In the genomic region with DNA sequence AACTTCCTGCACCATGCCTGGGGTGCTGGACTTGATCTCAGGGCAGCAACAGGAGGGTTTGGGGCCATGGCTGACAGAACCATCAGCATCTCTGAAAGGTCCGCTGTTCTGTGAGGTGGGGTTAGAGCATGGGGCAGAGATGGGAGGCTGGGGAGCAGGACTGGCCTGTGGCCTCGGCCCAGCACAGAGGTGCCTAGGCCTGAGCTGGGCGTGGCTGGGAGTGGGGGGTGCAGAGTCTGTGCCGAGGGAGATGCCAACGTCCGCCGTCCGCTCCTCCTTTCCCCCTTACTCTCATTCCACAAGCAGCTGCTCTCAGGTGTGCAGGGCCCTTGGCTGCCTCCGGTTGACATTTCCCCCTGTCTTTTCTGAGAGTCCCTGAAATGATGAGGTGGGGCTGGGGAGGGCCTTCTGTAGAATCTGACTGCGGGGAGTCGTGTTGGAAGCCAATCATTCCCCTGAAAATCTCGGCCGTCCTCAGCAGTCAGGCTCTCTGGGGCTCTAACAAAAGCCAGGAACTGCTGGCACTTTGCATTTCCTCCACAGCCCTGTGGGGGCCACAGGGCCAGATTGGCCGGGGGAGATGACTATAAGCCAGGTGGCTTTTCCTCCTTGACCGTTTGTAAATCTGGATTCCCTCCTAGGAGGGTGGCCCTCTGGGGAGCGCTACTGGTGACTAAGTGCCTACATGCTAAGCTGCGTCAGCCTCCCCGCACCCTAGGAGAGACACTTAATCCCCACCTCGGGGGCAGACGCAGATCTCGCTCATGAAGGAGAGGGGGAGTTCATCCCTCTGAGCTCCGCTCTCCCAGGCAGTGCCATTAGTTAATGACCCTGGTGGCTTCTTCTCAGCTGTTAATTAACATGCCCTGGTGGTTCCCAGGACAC, we compare ENCODE assay signal across 15 cellular contexts. TPM values are rescaled to one million over a fixed set of nuclear protein-coding genes. Genes with fewer than 3 reads are reported as not detected.
A peak's percentile ranks its signal among the peaks of the same experiment; 100 is the strongest.
DNase-seq lines count a peak whose midpoint lies in the region; ATAC-seq, FAIRE-seq and TF ChIP-seq lines count a peak whose summit lies in the region.
"Had no signal": no experiment of that assay in that cellular context is flagged by ENCODE, and none has a peak within 500 bp of the region (broad histone marks: within the 10 kb centered on the region; RNA-seq: fewer than 3 reads in every experiment).

No MANE protein-coding gene starts in this region.

- FAIRE-seq in kidney (lab: Jason Lieb, UNC), result no peak

- H3K9ac ChIP-seq in HUES64 (ENCODE audit: low read depth, low read length) (0 out of 2 replicates have a peak overlapping the region, but pooled peaks have one; percentile 2), kidney (ENCODE audit: low read length in 2 of 2) (no peak overlapping the region)

- H3K9me3 Mint-ChIP-seq in effector memory CD8-positive, alpha-beta T cell, result no peaks in the 10 kb centered on the region
- H3K9me3 Mint-ChIP-seq: natural killer cell treated with Interleukin-12 subunit alpha and Interleukin-12 subunit beta and Interleukin-15 and Interleukin-18, amount 100 ng/mL, for 72 hours had no signal

- peak; percentile 52 for DNase-seq in A172 (ENCODE audit: low spot score)
- peak; percentile 35 for DNase-seq in coronary artery (ENCODE audit: low spot score)
- no peak for DNase-seq in kidney
- DNase-seq in activated CD8-positive, alpha-beta memory T cell treated with anti-CD3 and anti-CD28 coated beads, Interleukin-2, amount 50 U/mL, for 4 hours, result no peak
- DNase-seq in effector memory CD8-positive, alpha-beta T cell, result no peak
- no peak for DNase-seq in GM10248 (ENCODE audit: extremely low spot score)
- no peak for DNase-seq in T-helper 9 cell
- DNase-seq: activated CD4-positive, alpha-beta T cell treated with anti-CD3 and anti-CD28 coated beads for 4 hours; activated gamma-delta T cell treated with Interleukin-2 at 50 U/mL for 16 hours; dorsolateral prefrontal cortex; NCI-H345; SJCRH30 had no signal

- H3K4me3 Mint-ChIP-seq in effector memory CD8-positive, alpha-beta T cell, result no peak overlapping the region
- H3K4me3 Mint-ChIP-seq: natural killer cell treated with Interleukin-12 subunit alpha and Interleukin-12 subunit beta and Interleukin-15 and Interleukin-18, amount 100 ng/mL, for 72 hours; stimulated activated memory B cell treated with anti-CD40 and anti-IgM and Interleukin-4, amounts not matched to agents 10 μg/mL and 1 μg/mL and 100 μg/mL, for 72 hours had no signal

- CTCF ChIA-PET in GM10248 (lab: Yijun Ruan, JAX), result no interaction called here

- H3K4me3 ChIP-seq in HUES64 (ENCODE audit: low read length) (0 out of 2 replicates have a peak overlapping the region, but pooled peaks have one; percentile 21), coronary artery (no peak overlapping the region), kidney (ENCODE audit: low read length in 2 of 2) (no peak overlapping the region)
- H3K4me3 ChIP-seq: dorsolateral prefrontal cortex, SJCRH30 had no signal

- WGBS in HUES64, result 23% methylated on average over 22 of the region's 22 CpGs

- no peaks in the 10 kb centered on the region for H3K4me1 Mint-ChIP-seq in effector memory CD8-positive, alpha-beta T cell (ENCODE audit: low read depth in 2 of 2)
- H3K4me1 Mint-ChIP-seq: stimulated activated memory B cell treated with anti-CD40 and anti-IgM and Interleukin-4, amounts not matched to agents 10 μg/mL and 1 μg/mL and 100 μg/mL, for 72 hours had no signal

- POLR2A ChIA-PET in GM10248 (lab: Yijun Ruan, JAX), result no interaction called here

- no peak overlapping the region for H3K27ac Mint-ChIP-seq in effector memory CD8-positive, alpha-beta T cell
- H3K27ac Mint-ChIP-seq: natural killer cell treated with Interleukin-12 subunit alpha and Interleukin-12 subunit beta and Interleukin-15 and Interleukin-18, amount 100 ng/mL, for 72 hours; stimulated activated memory B cell treated with anti-CD40 and anti-IgM and Interleukin-4, amounts not matched to agents 10 μg/mL and 1 μg/mL and 100 μg/mL, for 72 hours had no signal

- TF ChIP-seq CTCF in coronary artery (IDR thresholded peaks at IDR 0.05), result no peak
- TF ChIP-seq CTCF in kidney (IDR thresholded peaks at IDR 0.05; ENCODE audit: borderline replicate concordance, extremely low read depth, insufficient read depth), result no peak
- no peak for TF ChIP-seq CTCF in GM10248 (IDR thresholded peaks at IDR 0.05; ENCODE audit: control extremely low read depth, extremely low read depth, low read depth, missing control alignments)

- ATAC-seq in effector memory CD8-positive, alpha-beta T cell (replicated peaks), result no peak
- ATAC-seq: stimulated activated memory B cell treated with anti-CD40 and anti-IgM and Interleukin-4, amounts not matched to agents 10 μg/mL and 1 μg/mL and 100 μg/mL, for 72 hours had no signal

- intact Hi-C loops in kidney (cut with DNase I), result no loop called here

- H3K36me3 ChIP-seq in HUES64 (ENCODE audit: insufficient read depth, low read length), result peaks cover 30% of the 10 kb centered on the region
- H3K36me3 ChIP-seq in kidney (ENCODE audit: control insufficient read depth in 1 of 2, insufficient read depth in 2 of 2, low read length in 2 of 2), result peaks cover 21 to 67% of the 10 kb centered on the region in 2 donors

- H3K36me3 Mint-ChIP-seq in effector memory CD8-positive, alpha-beta T cell (ENCODE audit: insufficient read depth), result no peaks in the 10 kb centered on the region
- H3K36me3 Mint-ChIP-seq: natural killer cell treated with Interleukin-12 subunit alpha and Interleukin-12 subunit beta and Interleukin-15 and Interleukin-18, amount 100 ng/mL, for 72 hours; stimulated activated memory B cell treated with anti-CD40 and anti-IgM and Interleukin-4, amounts not matched to agents 10 μg/mL and 1 μg/mL and 100 μg/mL, for 72 hours had no signal

- H3K9me3 ChIP-seq in HUES64 (ENCODE audit: insufficient read depth, low read depth, low read length), result no peaks in the 10 kb centered on the region
- H3K9me3 ChIP-seq in kidney (ENCODE audit: control insufficient read depth in 1 of 2, low read length in 2 of 2), result no peaks in the 10 kb centered on the region
- H3K9me3 ChIP-seq: SJCRH30 had no signal

- H3K27me3 ChIP-seq in HUES64 (ENCODE audit: insufficient read depth, low read length), result no peaks in the 10 kb centered on the region
- H3K27me3 ChIP-seq: SJCRH30 had no signal

- H3K27me3 Mint-ChIP-seq in effector memory CD8-positive, alpha-beta T cell, result no peaks in the 10 kb centered on the region
- H3K27me3 Mint-ChIP-seq: natural killer cell treated with Interleukin-12 subunit alpha and Interleukin-12 subunit beta and Interleukin-15 and Interleukin-18, amount 100 ng/mL, for 72 hours; stimulated activated memory B cell treated with anti-CD40 and anti-IgM and Interleukin-4, amounts not matched to agents 10 μg/mL and 1 μg/mL and 100 μg/mL, for 72 hours had no signal

- H3K27ac ChIP-seq in HUES64 (ENCODE audit: low read depth, low read length), result peak overlapping the region; percentile 76
- no peak overlapping the region for H3K27ac ChIP-seq in coronary artery
- H3K27ac ChIP-seq in kidney (ENCODE audit: low read depth in 2 of 2, low read length in 2 of 2), result peak overlapping the region; percentile 66 to 90
- H3K27ac ChIP-seq: dorsolateral prefrontal cortex had no signal

- peaks cover 18% of the 10 kb centered on the region for H3K4me1 ChIP-seq in HUES64 (ENCODE audit: insufficient read depth, low read length)
- peaks cover 24 to 29% of the 10 kb centered on the region in 2 donors for H3K4me1 ChIP-seq in kidney (ENCODE audit: control insufficient read depth in 1 of 2, insufficient read depth in 1 of 2, low read depth in 1 of 2, low read length in 2 of 2)

RNA-seq across cellular contexts. Expression of gene EVC, which starts 41.2 kb away (rescaled TPM):
- total RNA-seq in A172 (2014; rRNA removed; shearing (Covaris generic)), result 10.2 and 11.3 TPM in 2 replicates
- polyA plus RNA-seq in HUES64 (2013, experiment 1 of 2), result 4.5 TPM
- polyA plus RNA-seq in HUES64 (2013, experiment 2 of 2), result 5.0 TPM
- total RNA-seq in kidney, result 159 TPM
- polyA plus RNA-seq in kidney (ENCODE audit: insufficient read depth, low read depth, low replicate concordance), result 7.8 TPM

RNA-seq across cellular contexts. Expression of gene EVC2, which starts 43.8 kb away (rescaled TPM):
- not detected in 2 replicates for total RNA-seq in A172 (2014; rRNA removed; shearing (Covaris generic))
- polyA plus RNA-seq in HUES64 (2013, experiment 1 of 2), result 2.3 TPM
- 2.8 TPM for polyA plus RNA-seq in HUES64 (2013, experiment 2 of 2)
- total RNA-seq in kidney, result 8.7 TPM
- 1.6 TPM for polyA plus RNA-seq in kidney (ENCODE audit: insufficient read depth, low read depth, low replicate concordance)

Comparison
In these comparisons a context has a peak if more than half of its experiments do, and no peak if none do; other contexts are left out.
1. DNase-seq: peak in A172 (single experiment) and coronary artery (single experiment); none in kidney (single experiment), activated CD8-positive, alpha-beta memory T cell treated with anti-CD3 and anti-CD28 coated beads, Interleukin-2, amount 50 U/mL, for 4 hours (single experiment), effector memory CD8-positive, alpha-beta T cell (0 of 3), GM10248 (single experiment) and T-helper 9 cell (single experiment).
2. H3K27ac ChIP-seq: peak in HUES64 (single experiment) and kidney (2 of 2); none in coronary artery (0 of 2).
3. RNA of gene EVC, which starts 41.2 kb away (total RNA-seq): 159 TPM in kidney (single experiment); 10.2 to 11.3 TPM in A172; every median in the first group is over 10 times any median in the second.